Comparison of ENCODE assay signal across 8 cellular contexts in the genomic region with DNA sequence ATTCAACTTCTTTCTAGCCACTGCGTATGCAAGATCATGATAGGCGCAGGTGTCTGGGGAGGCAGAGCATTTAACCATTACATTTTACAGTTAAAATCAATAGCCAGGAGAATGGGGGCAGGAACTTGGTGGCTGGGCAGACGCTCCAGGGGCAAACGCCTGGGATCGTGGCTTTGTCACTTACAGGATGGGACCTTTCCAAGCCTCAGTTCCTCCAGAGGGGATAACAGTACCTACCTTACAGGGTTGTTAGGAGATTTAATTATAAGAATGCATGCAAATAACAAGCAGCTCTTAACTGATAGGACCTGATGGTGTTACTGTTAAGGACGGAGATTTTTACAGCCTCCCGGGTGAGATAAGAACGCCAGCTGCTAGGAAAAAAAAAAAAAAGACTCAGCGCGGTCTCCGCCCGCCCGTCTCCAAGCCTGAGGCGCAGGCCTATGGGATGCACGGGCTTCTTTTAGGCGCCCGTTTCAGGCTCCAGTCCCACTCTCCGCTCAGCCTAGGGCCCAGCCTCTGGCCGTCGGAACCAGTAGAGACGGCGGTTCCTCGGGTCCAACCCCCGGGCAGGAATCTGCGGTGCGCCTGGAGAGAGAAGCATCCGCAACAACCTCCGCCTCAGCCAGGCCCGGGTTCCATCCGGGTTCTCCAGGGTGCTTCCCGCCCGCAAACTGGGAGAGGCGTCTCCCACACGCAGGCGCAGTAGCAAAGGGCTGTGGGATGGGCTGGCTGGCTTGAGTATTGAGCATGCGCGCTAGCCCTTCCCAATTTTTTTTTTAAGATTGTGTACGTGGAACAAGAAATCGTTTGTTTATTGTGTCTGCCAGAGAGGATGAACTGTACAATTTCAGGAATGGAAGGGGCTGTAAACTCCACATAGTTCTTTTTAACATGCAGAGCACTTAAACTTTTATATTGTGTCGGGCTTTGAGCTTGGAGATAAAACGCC. TPM values are rescaled to one million over a fixed set of nuclear protein-coding genes. Genes with fewer than 3 reads are reported as not detected.
DNase-seq lines count a peak whose midpoint lies in the region; ATAC-seq and TF ChIP-seq lines count a peak whose summit lies in the region.

FAM200C (minus strand) TSS at position 653 of the 952 bp plus-strand sequence. CDS start 4,564 bp downstream, outside the sequence.

- H3K4me1 ChIP-seq in prostate gland (replicated peaks) (no peaks in the 10 kb centered on the region), urinary bladder (ENCODE audit: insufficient read depth) (no peaks in the 10 kb centered on the region)

- H3K9me3 Mint-ChIP-seq in T-cell = no peaks in the 10 kb centered on the region

- ATAC-seq in GM18498 (IDR thresholded peaks at IDR 0.05; ENCODE audit: unreplicated experiment) (peak; percentile 83), HG02885 (IDR thresholded peaks at IDR 0.05; ENCODE audit: poor library complexity, unreplicated experiment) (peak; percentile 86), T-cell (replicated peaks in 1 of 4) (peak; percentile 78 to 86 (median 80)), left ventricle myocardium superior (peak; percentile 99)

- peak within 1 kb of the TSS; percentile 54 to 60 for H3K4me3 ChIP-seq in prostate gland
- H3K4me3 ChIP-seq in urinary bladder (ENCODE audit: low read depth, low read length) = peak within 1 kb of the TSS; percentile 81

- DNase-seq in NCI-H146 treated with DMSO at 0.1 percent for 48 hours (lab: John Stamatoyannopoulos, UW; ENCODE audit: unreplicated experiment) (peak; percentile 77), T-cell (peak in 33 of 34 experiments; percentile 14 to 56 (median 33)), amygdala (lab: John Stamatoyannopoulos, UW) (peak; percentile 46 to 94 (median 86)), left ventricle myocardium superior (peak; percentile 92), prostate gland (ENCODE audit: low spot score) (peak; percentile 86)

- no peaks in the 10 kb centered on the region for H3K9me3 ChIP-seq in prostate gland

- peak within 1 kb of the TSS; percentile 73 to 82 for H3K27ac Mint-ChIP-seq in T-cell

- H3K27ac ChIP-seq in prostate gland (peak within 1 kb of the TSS; percentile 81 to 83), urinary bladder (ENCODE audit: low read depth) (peak within 1 kb of the TSS; percentile 96)

- H3K27me3 Mint-ChIP-seq in T-cell = no peaks in the 10 kb centered on the region

- TF ChIP-seq POLR2A in prostate gland (IDR thresholded peaks at IDR 0.05) = peak; percentile 91

- no peaks in the 10 kb centered on the region for H3K27me3 ChIP-seq in prostate gland (replicated peaks; ENCODE audit: insufficient read depth)

- POLR2A ChIA-PET in T-cell (lab: Charles Lee) = interaction anchor here (0.5 to 1.0 kb wide), 6 partner anchors 18 to 374 kb away, joined by 3 to 7 read pairs (median 4); partner anchors contain the start of gene SLU7 (in 2 of the 2)

- H3K4me3 Mint-ChIP-seq in T-cell = peak within 1 kb of the TSS; percentile 89 to 95 (median 90)

- CTCF ChIA-PET in T-cell (lab: Charles Lee) = interaction anchor here (0.6 to 0.7 kb wide), 6 partner anchors 8 to 378 kb away, joined by 3 to 4 read pairs (median 3); partner anchors contain the start of gene PTTG1 (in 1 of the 2)

- WGBS in prostate gland = under 1% methylated on average over 33 of the region's 41 CpGs
- under 1% methylated on average over 41 of the region's 41 CpGs for WGBS in urinary bladder

- H3K36me3 Mint-ChIP-seq in T-cell = peaks cover 16% of the 10 kb centered on the region

- intact Hi-C loops in left ventricle myocardium superior (cut with micrococcal nuclease) (no loop called here), prostate gland (cut with DNase I) (loop anchor here (2.0 kb wide), 1 partner anchor 19 kb away; the partner anchor contains the start of gene SLU7)

- TF ChIP-seq CTCF in prostate gland (IDR thresholded peaks at IDR 0.05) = no peak

- peaks cover 21 to 23% (median 21%) of the 10 kb centered on the region in 3 donors for H3K4me1 Mint-ChIP-seq in T-cell

- peaks cover 10 to 11% of the 10 kb centered on the region in 2 donors for H3K36me3 ChIP-seq in prostate gland
- peaks cover 4% of the 10 kb centered on the region for H3K36me3 ChIP-seq in urinary bladder (ENCODE audit: insufficient read depth)

RNA-seq across cellular contexts. Expression of gene FAM200C, which starts in this region (rescaled TPM):
- under 1 TPM in 4 of 5 donors, not detected in 1; 0.12 to 0.76 (median 0.58) TPM for total RNA-seq in T-cell
- total RNA-seq in left ventricle myocardium superior = 4.3 TPM
- total RNA-seq in prostate gland = 1 to 10 TPM; 6.3 to 8.6 TPM
- 31.2 TPM for total RNA-seq in urinary bladder
- 4.3 TPM for polyA plus RNA-seq in urinary bladder

Comparison
In these comparisons a context has a peak if more than half of its experiments do, and no peak if none do; other contexts are left out.
1. Peak in every context shown above with its lines: DNase-seq, ATAC-seq, H3K4me3 ChIP-seq and H3K27ac ChIP-seq.
2. Peak in DNase-seq and ATAC-seq in T-cell; RNA of the gene not detected or under 1 TPM.
3. DNase-seq: peak in every context shown above with its lines; median percentile 92 in left ventricle myocardium superior; 86 in amygdala; 86 in prostate gland; 77 in NCI-H146 treated with DMSO at 0.1 percent for 48 hours; 33 in T-cell.